ENCODE assay signal across 21 cellular contexts in genomic region chr16:56736476-56736875, GRCh38.
"Had no signal": no experiment of that assay in that cellular context is flagged by ENCODE, and none has a peak within 500 bp of the region (broad histone marks: within the 10 kb centered on the region; RNA-seq: fewer than 3 reads in every experiment).

No MANE protein-coding gene starts in this region.

- H3K36me3 ChIP-seq: colonic mucosa, right atrium auricular region, sigmoid colon, thyroid gland had no signal

- H3K9me3 ChIP-seq: colonic mucosa, right atrium auricular region, sigmoid colon, thyroid gland had no signal

- H3K27ac ChIP-seq: colonic mucosa, foreskin keratinocyte, parathyroid adenoma, right atrium auricular region, sigmoid colon, skin epidermis, thyroid gland had no signal

- H3K27ac Mint-ChIP-seq: endodermal cell; natural killer cell treated with Interleukin-12 subunit alpha and Interleukin-12 subunit beta and Interleukin-15 and Interleukin-18, amount 100 ng/mL, for 72 hours; type B pancreatic cell had no signal

- H3K4me1 ChIP-seq: colonic mucosa, parathyroid adenoma, right atrium auricular region, sigmoid colon had no signal

- H3K36me3 Mint-ChIP-seq: natural killer cell treated with Interleukin-12 subunit alpha and Interleukin-12 subunit beta and Interleukin-15 and Interleukin-18, amount 100 ng/mL, for 72 hours had no signal

- H3K4me3 Mint-ChIP-seq: endodermal cell; natural killer cell treated with Interleukin-12 subunit alpha and Interleukin-12 subunit beta and Interleukin-15 and Interleukin-18, amount 100 ng/mL, for 72 hours; type B pancreatic cell had no signal

- H3K27me3 Mint-ChIP-seq: natural killer cell treated with Interleukin-12 subunit alpha and Interleukin-12 subunit beta and Interleukin-15 and Interleukin-18, amount 100 ng/mL, for 72 hours; type B pancreatic cell had no signal

- H3K4me1 Mint-ChIP-seq: endodermal cell had no signal

- H3K4me3 ChIP-seq: colonic mucosa, lung, right atrium auricular region, sigmoid colon, skin epidermis, thyroid gland had no signal

- H3K9me3 Mint-ChIP-seq: natural killer cell treated with Interleukin-12 subunit alpha and Interleukin-12 subunit beta and Interleukin-15 and Interleukin-18, amount 100 ng/mL, for 72 hours; type B pancreatic cell had no signal

- DNase-seq: colonic mucosa; effector CD4-positive, alpha-beta T cell; endodermal cell; erythroblast; foreskin keratinocyte; hippocampal formation; left colon; left ventricle myocardium superior; mesenchymal stem cell; midbrain; sigmoid colon; stimulated activated CD4-positive, alpha-beta T cell treated with anti-CD3 and anti-CD28 coated beads, Interleukin-2, amount 100 ng/mL, for 24 hours; stimulated activated CD4-positive, alpha-beta T cell treated with anti-CD3 and anti-CD28 coated beads, Interleukin-4, amount 100 ng/mL, for 4 hours; stimulated activated naive CD4-positive, alpha-beta T cell treated with Interleukin-2 at 50 U/mL for 16 hours; thyroid gland had no signal

- ATAC-seq: foreskin keratinocyte; left colon; left ventricle myocardium superior; natural killer cell treated with Interleukin-12 subunit alpha and Interleukin-12 subunit beta and Interleukin-15 and Interleukin-18, amount 100 ng/mL, for 72 hours had no signal
